ENCODE assay signal across 8 cellular contexts in genomic region chr16:67833035-67833417, GRCh38. TPM values are rescaled to one million over a fixed set of nuclear protein-coding genes. Genes with fewer than 3 reads are reported as not detected.
A peak's percentile ranks its signal among the peaks of the same experiment; 100 is the strongest.
DNase-seq lines count a peak whose midpoint lies in the region; ATAC-seq, FAIRE-seq and TF ChIP-seq lines count a peak whose summit lies in the region.

No MANE protein-coding gene starts in this region.

- ATAC-seq in K562 = peak; percentile 54
- ATAC-seq in left colon = peak; percentile 40

- H3K27ac ChIP-seq in K562 (ENCODE audit: extremely low read depth, low read depth, low read length) (peak overlapping the region; percentile 68), suprapubic skin (peak overlapping the region; percentile 68)

- CTCF ChIA-PET in K562 (lab: Yijun Ruan, JAX; ENCODE audit: low intra/inter-chr PET ratio) = no interaction called here

- WGBS in K562 (ENCODE audit: insufficient coverage, low coverage, missing lambda C conversion rate) = 0% methylated on average over 3 of the region's 3 CpGs
- 0% methylated on average over 1 of the region's 3 CpGs for WGBS in suprapubic skin

- FAIRE-seq in K562 (lab: Jason Lieb, UNC) = peak; percentile 64

- peak overlapping the region; percentile 87 to 96 for H3K9ac ChIP-seq in K562 (ENCODE audit: insufficient read depth in 1 of 2, low read depth in 2 of 2, low read length in 2 of 2)

- H4K20me1 ChIP-seq in K562 (replicated peaks; ENCODE audit: control insufficient read depth, insufficient read depth, low read length) = no peaks in the 10 kb centered on the region; the same call in 1 of the 2 replicates

- no TSS peak for BruUV-seq in K562 (replicated peaks; lab: Mats Ljungman, UMichigan)

- TF ChIP-seq POLR2A in K562 (conservative IDR thresholded peaks at IDR 0.05) = no peak
- no peak for TF ChIP-seq POLR2A in suprapubic skin (IDR thresholded peaks at IDR 0.05)

- POLR2A ChIA-PET in K562 (lab: Yijun Ruan, JAX) = interaction anchor here (0.6 to 3.9 kb wide), 5 partner anchors 8 to 159 kb away, joined by 3 to 19 read pairs (median 5); partner anchors contain the start of genes RANBP10 and TSNAXIP1

- peak; percentile 71 for DNase-seq in AG10803 (ENCODE audit: low read depth)
- no peak for DNase-seq in Jurkat, Clone E6-1 (ENCODE audit: low read depth, low spot score)
- DNase-seq in K562 (ENCODE audit: extremely low read depth in 1 of 4, low spot score in 3 of 4) = peak in 2 of 4 experiments; percentile 38 to 43
- no peak for DNase-seq in left colon
- no peak for DNase-seq in suprapubic skin (ENCODE audit: low spot score in 2 of 2)
- DNase-seq in SKM-1 treated with dmso at 0.1 percent for 144 hours (lab: John Stamatoyannopoulos, UW; ENCODE audit: unreplicated experiment) = no peak
- no peak for DNase-seq in cerebellar cortex (ENCODE audit: low spot score)
- no peak for DNase-seq in NK-92 treated with Interleukin-12 subunit alpha and Interleukin-12 subunit beta, amount 100 ng/mL, for 24 hours (lab: John Stamatoyannopoulos, UW)

- peak overlapping the region; percentile 98 for H2AFZ ChIP-seq in K562 (ENCODE audit: low read depth, low read length)

- H3K4me2 ChIP-seq in K562 (ENCODE audit: insufficient read depth, low read length) = peak overlapping the region; percentile 93

- no peaks in the 10 kb centered on the region for H3K27me3 ChIP-seq in K562 (ENCODE audit: control insufficient read depth in 2 of 2, insufficient read depth in 2 of 2, low read length in 2 of 2)
- no peaks in the 10 kb centered on the region for H3K27me3 ChIP-seq in suprapubic skin

- H3K9me1 ChIP-seq in K562 (ENCODE audit: control insufficient read depth, insufficient read depth, low read length) = no peaks in the 10 kb centered on the region

- TF ChIP-seq RAD21 in K562 (CRISPR knock-in tag; conservative IDR thresholded peaks at IDR 0.05 in 1 of 2, IDR thresholded peaks at IDR 0.05 in 1 of 2) = no peak

- H3K36me3 ChIP-seq in K562 (ENCODE audit: control insufficient read depth, insufficient read depth, low read length) (peaks cover 44% of the 10 kb centered on the region; the same call in 2 of the 3 replicates), suprapubic skin (peaks cover 39% of the 10 kb centered on the region)

- H3K79me2 ChIP-seq in K562 (ENCODE audit: control insufficient read depth, insufficient read depth, low read length) = peaks cover 17% of the 10 kb centered on the region

- in situ Hi-C loops in K562 (cut with MboI) = no loop called here

- peak overlapping the region; percentile 81 for H3K4me3 ChIP-seq in AG10803 (ENCODE audit: low read length)
- peak overlapping the region; percentile 68 for H3K4me3 ChIP-seq in Jurkat, Clone E6-1 (ENCODE audit: low read length)
- H3K4me3 ChIP-seq in K562 = peak overlapping the region; percentile 67
- peak overlapping the region; percentile 76 for H3K4me3 ChIP-seq in suprapubic skin

- no peak for TF ChIP-seq EP300 in K562 (IDR thresholded peaks at IDR 0.05; ENCODE audit: low read length)
- no peak for TF ChIP-seq EP300 in suprapubic skin (IDR thresholded peaks at IDR 0.05)

- TF ChIP-seq CTCF in AG10803 (conservative IDR thresholded peaks at IDR 0.05; ENCODE audit: low read length) (no peak), K562 (IDR thresholded peaks at IDR 0.05 in 2 of 3, conservative IDR thresholded peaks at IDR 0.05 in 1 of 3; ENCODE audit: insufficient read depth in 2 of 3, low read depth in 1 of 3, low read length in 3 of 3) (no peak), suprapubic skin (IDR thresholded peaks at IDR 0.05) (no peak)

- intact Hi-C loops in K562 (cut with micrococcal nuclease) (no loop called here), left colon (cut with DNase I, micrococcal nuclease) (no loop called here)

- H3K9me3 ChIP-seq in K562 (replicated peaks; ENCODE audit: control insufficient read depth, insufficient read depth, low read depth, low read length) (no peaks in the 10 kb centered on the region), suprapubic skin (no peaks in the 10 kb centered on the region)

- H3K4me1 ChIP-seq in K562 (replicated peaks in 1 of 2; ENCODE audit: control insufficient read depth in 2 of 2, insufficient read depth in 2 of 2, low read length in 2 of 2) (peaks cover 11 to 24% of the 10 kb centered on the region in 2 experiments; a peak in 4 of 5 replicates), suprapubic skin (peaks cover 24% of the 10 kb centered on the region)

RNA-seq across cellular contexts. Expression of gene THAP11, which starts 9.1 kb away (rescaled TPM):
- 43.4 TPM for polyA plus RNA-seq in Jurkat, Clone E6-1 (2012; ENCODE audit: insufficient read depth, insufficient read length)
- 4.2 and 10.7 TPM in 2 replicates for total RNA-seq in K562 (2011; cell fraction: chromatin; rRNA removed; ENCODE audit: low replicate concordance)
- 12.9 and 13.3 TPM in 2 replicates for total RNA-seq in K562 (2011; cell fraction: nucleolus; rRNA removed)
- 9.1 and 9.5 TPM in 2 replicates for total RNA-seq in K562 (2011; cell fraction: nucleoplasm; rRNA removed)
- total RNA-seq in K562 (2014; rRNA removed) (31.6 and 38.1 TPM in 2 replicates), K562 (2014; rRNA removed; fragmentation: Illumina TruSeq; extraction: Trizol) (12.4 and 13.5 TPM in 2 replicates), K562 (2015; rRNA removed; fragmentation: Illumina TruSeq; extraction: Trizol) (21.1 and 21.5 TPM in 2 replicates), K562 (2021) (30.1 TPM in 2 replicates), left colon (10 to 100 TPM; 19.3 to 23.8 TPM), suprapubic skin (10 to 100 TPM; 45.7 to 92.0 (median 76.4) TPM)
- polyA plus RNA-seq in K562 (2011; rRNA removed) (22.5 TPM in 2 replicates), K562 (2014; fragmentation: Illumina TruSeq; extraction: Trizol) (12.0 and 14.7 TPM in 2 replicates), K562 (2014; fragmentation: Nextera tagmentation; extraction: Ambion mirVana) (1 to 10 TPM; 2.4 to 3.6 TPM), K562 (2014; rRNA removed) (21.4 and 24.7 TPM in 2 replicates)
- polyA plus RNA-seq in K562 (2011; cell fraction: cytosol; rRNA removed) = 23.6 and 48.9 TPM in 2 replicates
- polyA plus RNA-seq in K562 (2011; cell fraction: nucleus; rRNA removed) = 14.9 and 15.4 TPM in 2 replicates
- polyA plus RNA-seq in K562 (2012) = 18.6 and 23.6 TPM in 2 replicates
- 12.6 and 16.7 TPM in 2 replicates for polyA minus RNA-seq in K562 (2011; rRNA and poly(A)+ RNA removed)
- 13.6 and 15.6 TPM in 2 replicates for polyA minus RNA-seq in K562 (2011; cell fraction: cytosol; rRNA and poly(A)+ RNA removed)
- 5.3 and 7.9 TPM in 2 replicates for polyA minus RNA-seq in K562 (2011; cell fraction: nucleus; rRNA and poly(A)+ RNA removed)

RNA-seq across cellular contexts. Expression of gene NUTF2, which starts 13.7 kb away (rescaled TPM):
- polyA plus RNA-seq in Jurkat, Clone E6-1 (2012; ENCODE audit: insufficient read depth, insufficient read length) = 351 TPM
- total RNA-seq in K562 (2011; cell fraction: chromatin; rRNA removed; ENCODE audit: low replicate concordance) = 64.0 and 124 TPM in 2 replicates
- total RNA-seq in K562 (2011; cell fraction: nucleolus; rRNA removed) = 96.3 and 98.1 TPM in 2 replicates
- 87.5 and 97.2 TPM in 2 replicates for total RNA-seq in K562 (2011; cell fraction: nucleoplasm; rRNA removed)
- 118 and 124 TPM in 2 replicates for total RNA-seq in K562 (2014; rRNA removed)
- total RNA-seq in K562 (2014; rRNA removed; fragmentation: Illumina TruSeq; extraction: Trizol) = 106 and 111 TPM in 2 replicates
- total RNA-seq in K562 (2015; rRNA removed; fragmentation: Illumina TruSeq; extraction: Trizol) = 129 and 147 TPM in 2 replicates
- total RNA-seq in K562 (2021) = 141 and 146 TPM in 2 replicates
- polyA plus RNA-seq in K562 (2011; rRNA removed) = 125 and 181 TPM in 2 replicates
- polyA plus RNA-seq in K562 (2011; cell fraction: cytosol; rRNA removed) = 221 and 371 TPM in 2 replicates
- polyA plus RNA-seq in K562 (2011; cell fraction: nucleus; rRNA removed) = 195 and 197 TPM in 2 replicates
- polyA plus RNA-seq in K562 (2012) = 129 and 256 TPM in 2 replicates
- 199 and 236 TPM in 2 replicates for polyA plus RNA-seq in K562 (2014; fragmentation: Illumina TruSeq; extraction: Trizol)
- polyA plus RNA-seq in K562 (2014; fragmentation: Nextera tagmentation; extraction: Ambion mirVana) = 100 to 1,000 TPM; 244 to 246 TPM
- polyA plus RNA-seq in K562 (2014; rRNA removed) = 183 and 248 TPM in 2 replicates
- 180 and 188 TPM in 2 replicates for polyA minus RNA-seq in K562 (2011; rRNA and poly(A)+ RNA removed)
- 133 and 184 TPM in 2 replicates for polyA minus RNA-seq in K562 (2011; cell fraction: cytosol; rRNA and poly(A)+ RNA removed)
- 39.2 and 62.3 TPM in 2 replicates for polyA minus RNA-seq in K562 (2011; cell fraction: nucleus; rRNA and poly(A)+ RNA removed)
- 10 to 100 TPM; 57.1 to 59.8 TPM for total RNA-seq in left colon
- total RNA-seq in suprapubic skin = 100 to 1,000 TPM; 101 to 161 (median 113) TPM

RNA-seq across cellular contexts. Expression of gene CENPT, which starts 14.5 kb away (rescaled TPM):
- polyA plus RNA-seq in Jurkat, Clone E6-1 (2012; ENCODE audit: insufficient read depth, insufficient read length) = 75.1 TPM
- total RNA-seq in K562 (2011; cell fraction: chromatin; rRNA removed; ENCODE audit: low replicate concordance) = 148 and 303 TPM in 2 replicates
- 234 and 236 TPM in 2 replicates for total RNA-seq in K562 (2011; cell fraction: nucleolus; rRNA removed)
- total RNA-seq in K562 (2011; cell fraction: nucleoplasm; rRNA removed) = 115 and 154 TPM in 2 replicates
- total RNA-seq in K562 (2014; rRNA removed) = 67.1 and 73.7 TPM in 2 replicates
- total RNA-seq in K562 (2014; rRNA removed; fragmentation: Illumina TruSeq; extraction: Trizol) = 15.1 and 20.1 TPM in 2 replicates
- 37.7 and 39.7 TPM in 2 replicates for total RNA-seq in K562 (2015; rRNA removed; fragmentation: Illumina TruSeq; extraction: Trizol)
- 62.9 and 65.7 TPM in 2 replicates for total RNA-seq in K562 (2021)
- polyA plus RNA-seq in K562 (2011; rRNA removed) = 44.1 and 57.0 TPM in 2 replicates
- 50.3 and 77.4 TPM in 2 replicates for polyA plus RNA-seq in K562 (2011; cell fraction: cytosol; rRNA removed)
- polyA plus RNA-seq in K562 (2011; cell fraction: nucleus; rRNA removed) = 431 and 574 TPM in 2 replicates
- polyA plus RNA-seq in K562 (2012) = 56.5 and 66.4 TPM in 2 replicates
- polyA plus RNA-seq in K562 (2014; fragmentation: Illumina TruSeq; extraction: Trizol) = 55.2 and 57.7 TPM in 2 replicates
- 1 to 10 TPM; 3.6 to 8.3 TPM for polyA plus RNA-seq in K562 (2014; fragmentation: Nextera tagmentation; extraction: Ambion mirVana)
- 89.1 and 94.2 TPM in 2 replicates for polyA plus RNA-seq in K562 (2014; rRNA removed)
- polyA minus RNA-seq in K562 (2011; rRNA and poly(A)+ RNA removed) = 22.1 and 23.9 TPM in 2 replicates
- polyA minus RNA-seq in K562 (2011; cell fraction: cytosol; rRNA and poly(A)+ RNA removed) = 24.4 and 24.6 TPM in 2 replicates
- 66.0 and 75.9 TPM in 2 replicates for polyA minus RNA-seq in K562 (2011; cell fraction: nucleus; rRNA and poly(A)+ RNA removed)
- 10 to 100 TPM; 29.3 to 43.1 TPM for total RNA-seq in left colon
- 100 to 1,000 TPM; 140 to 311 (median 201) TPM for total RNA-seq in suprapubic skin

RNA-seq across cellular contexts. Expression of gene TSNAXIP1, which starts 26.3 kb away (rescaled TPM):
- 1.4 TPM for polyA plus RNA-seq in Jurkat, Clone E6-1 (2012; ENCODE audit: insufficient read depth, insufficient read length)
- 0.86 TPM in 1 of 2 replicates, not detected in the other for total RNA-seq in K562 (2011; cell fraction: chromatin; rRNA removed; ENCODE audit: low replicate concordance)
- total RNA-seq in K562 (2011; cell fraction: nucleolus; rRNA removed) = 0.39 and 0.67 TPM in 2 replicates
- 0.15 TPM in 1 of 2 replicates, not detected in the other for total RNA-seq in K562 (2011; cell fraction: nucleoplasm; rRNA removed)
- not detected in 2 replicates for total RNA-seq in K562 (2014; rRNA removed)
- not detected in 2 replicates for total RNA-seq in K562 (2014; rRNA removed; fragmentation: Illumina TruSeq; extraction: Trizol)
- 0.11 and 0.14 TPM in 2 replicates for total RNA-seq in K562 (2015; rRNA removed; fragmentation: Illumina TruSeq; extraction: Trizol)
- total RNA-seq in K562 (2021) = not detected in 2 replicates
- 0.11 and 0.12 TPM in 2 replicates for polyA plus RNA-seq in K562 (2011; rRNA removed)
- 0.04 and 0.21 TPM in 2 replicates for polyA plus RNA-seq in K562 (2011; cell fraction: cytosol; rRNA removed)
- 1.6 and 1.9 TPM in 2 replicates for polyA plus RNA-seq in K562 (2011; cell fraction: nucleus; rRNA removed)
- 0.10 TPM in 1 of 2 replicates, not detected in the other for polyA plus RNA-seq in K562 (2012)
- polyA plus RNA-seq in K562 (2014; fragmentation: Illumina TruSeq; extraction: Trizol) = 0.04 and 0.22 TPM in 2 replicates
- polyA plus RNA-seq in K562 (2014; fragmentation: Nextera tagmentation; extraction: Ambion mirVana) = under 1 TPM in 1 of 2 experiments, not detected in 1; 0.03 TPM
- polyA plus RNA-seq in K562 (2014; rRNA removed) = 0.24 and 0.35 TPM in 2 replicates
- 0.24 and 0.39 TPM in 2 replicates for polyA minus RNA-seq in K562 (2011; rRNA and poly(A)+ RNA removed)
- polyA minus RNA-seq in K562 (2011; cell fraction: cytosol; rRNA and poly(A)+ RNA removed) = not detected in 2 replicates
- 0.13 TPM in 1 of 2 replicates, not detected in the other for polyA minus RNA-seq in K562 (2011; cell fraction: nucleus; rRNA and poly(A)+ RNA removed)
- under 1 TPM; 0.12 to 0.75 TPM for total RNA-seq in left colon
- 1 to 10 TPM in 2 of 4 donors, under 1 TPM in 2; 0.34 to 1.4 (median 0.87) TPM for total RNA-seq in suprapubic skin

RNA-seq across cellular contexts. Expression of gene RANBP10, which starts 26.7 kb away (rescaled TPM):
- 15.3 TPM for polyA plus RNA-seq in Jurkat, Clone E6-1 (2012; ENCODE audit: insufficient read depth, insufficient read length)
- total RNA-seq in K562 (2011; cell fraction: chromatin; rRNA removed; ENCODE audit: low replicate concordance) = 28.9 and 56.2 TPM in 2 replicates
- total RNA-seq in K562 (2011; cell fraction: nucleolus; rRNA removed) = 28.6 and 28.7 TPM in 2 replicates
- total RNA-seq in K562 (2011; cell fraction: nucleoplasm; rRNA removed) = 26.3 and 27.1 TPM in 2 replicates
- 4.5 and 7.7 TPM in 2 replicates for total RNA-seq in K562 (2014; rRNA removed)
- 4.8 TPM in 2 replicates for total RNA-seq in K562 (2014; rRNA removed; fragmentation: Illumina TruSeq; extraction: Trizol)
- total RNA-seq in K562 (2015; rRNA removed; fragmentation: Illumina TruSeq; extraction: Trizol) = 5.9 and 6.4 TPM in 2 replicates
- 16.2 and 19.3 TPM in 2 replicates for total RNA-seq in K562 (2021)
- polyA plus RNA-seq in K562 (2011; rRNA removed) = 10.4 and 19.8 TPM in 2 replicates
- 12.6 and 15.1 TPM in 2 replicates for polyA plus RNA-seq in K562 (2011; cell fraction: cytosol; rRNA removed)
- 35.3 and 40.0 TPM in 2 replicates for polyA plus RNA-seq in K562 (2011; cell fraction: nucleus; rRNA removed)
- 11.5 and 16.0 TPM in 2 replicates for polyA plus RNA-seq in K562 (2012)
- polyA plus RNA-seq in K562 (2014; fragmentation: Illumina TruSeq; extraction: Trizol) = 14.8 and 15.4 TPM in 2 replicates
- polyA plus RNA-seq in K562 (2014; fragmentation: Nextera tagmentation; extraction: Ambion mirVana) = 1 to 10 TPM in 1 of 2 experiments, under 1 TPM in 1; 0.61 to 1.4 TPM
- 9.9 and 10.2 TPM in 2 replicates for polyA plus RNA-seq in K562 (2014; rRNA removed)
- polyA minus RNA-seq in K562 (2011; rRNA and poly(A)+ RNA removed) = 20.3 and 21.7 TPM in 2 replicates
- 10.1 and 10.7 TPM in 2 replicates for polyA minus RNA-seq in K562 (2011; cell fraction: cytosol; rRNA and poly(A)+ RNA removed)
- polyA minus RNA-seq in K562 (2011; cell fraction: nucleus; rRNA and poly(A)+ RNA removed) = 12.9 and 17.8 TPM in 2 replicates
- 10 to 100 TPM; 16.9 to 20.5 TPM for total RNA-seq in left colon
- 10 to 100 TPM; 18.4 to 35.2 (median 27.6) TPM for total RNA-seq in suprapubic skin
